ENCODE assay signal across 8 cellular contexts in the genomic region with DNA sequence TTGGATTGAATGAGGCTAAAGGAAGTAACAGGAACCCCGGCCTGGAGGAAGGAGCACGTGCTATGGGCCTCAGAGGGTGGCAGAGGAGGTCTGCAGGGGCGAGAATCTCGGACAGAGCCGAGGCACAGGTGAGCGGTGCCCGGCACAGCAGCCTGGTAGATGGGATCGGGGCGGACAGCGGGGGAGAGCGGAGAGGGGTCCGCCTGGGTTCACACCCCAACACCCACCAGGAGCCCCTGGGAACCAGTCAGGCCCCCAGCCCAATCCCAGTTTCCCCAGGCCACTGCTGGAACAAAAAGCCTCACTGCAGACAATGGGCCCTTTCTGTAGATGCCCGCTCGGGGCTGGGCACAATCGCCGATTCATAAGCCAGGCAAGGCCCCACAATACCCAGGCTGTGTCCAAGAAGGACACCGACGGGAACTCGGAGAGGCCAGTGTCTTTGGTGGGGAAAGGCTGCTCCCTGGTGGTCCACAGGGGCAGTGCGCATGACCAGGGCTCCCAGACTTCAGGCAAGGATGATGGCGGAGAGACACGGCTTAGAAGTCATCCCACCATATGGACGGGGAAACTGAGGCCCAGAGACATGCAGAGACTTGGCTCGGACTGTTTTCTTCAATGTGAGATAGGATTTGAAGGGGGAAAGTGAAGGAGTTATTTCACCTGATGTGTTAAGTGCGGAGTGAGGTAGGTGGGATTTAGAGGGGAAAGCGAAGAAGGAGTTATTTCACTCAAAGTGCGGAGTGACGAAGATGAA.
DNase-seq lines count a peak whose midpoint lies in the region; ATAC-seq and TF ChIP-seq lines count a peak whose summit lies in the region.

No MANE protein-coding gene starts in this region.

- intact Hi-C loops in heart left ventricle (cut with DNase I), result loop anchor here (1.0 to 10.0 kb wide), 10 partner anchors 426 to 1274 kb away; no protein-coding TSS in a partner anchor
- intact Hi-C loops in aorta (cut with DNase I), result loop anchor here (1.0 to 5.0 kb wide), 3 partner anchors 426 to 517 kb away; no protein-coding TSS in a partner anchor

- H3K9me2 ChIP-seq in SU-DHL-6 (replicated peaks; ENCODE audit: insufficient read depth, low read length), result no peaks in the 10 kb centered on the region

- POLR2A ChIA-PET in activated naive CD8-positive, alpha-beta T cell treated with anti-CD3 and anti-CD28 coated beads, Interleukin-2, amount 10 ng/mL, durations not matched to agents 7 days and 5 days (lab: Charles Lee), result no interaction called here

- no peaks in the 10 kb centered on the region for H3K9me3 Mint-ChIP-seq in activated naive CD8-positive, alpha-beta T cell treated with anti-CD3 and anti-CD28 coated beads, Interleukin-2, amount 10 ng/mL, durations not matched to agents 7 days and 5 days

- H3K36me3 Mint-ChIP-seq in activated naive CD8-positive, alpha-beta T cell treated with anti-CD3 and anti-CD28 coated beads, Interleukin-2, amount 10 ng/mL, durations not matched to agents 7 days and 5 days, result no peaks in the 10 kb centered on the region

- H3K4me1 ChIP-seq in heart left ventricle (no peaks in the 10 kb centered on the region), aorta (ENCODE audit: control insufficient read depth in 1 of 2, insufficient read depth in 2 of 2, low read length in 2 of 2) (no peaks in the 10 kb centered on the region)

- H3K36me3 ChIP-seq in SU-DHL-6 (ENCODE audit: low read length) (no peaks in the 10 kb centered on the region), heart left ventricle (no peaks in the 10 kb centered on the region), aorta (ENCODE audit: control insufficient read depth in 1 of 2, insufficient read depth in 2 of 2, low read length in 1 of 2) (no peaks in the 10 kb centered on the region)

- H3K27me3 Mint-ChIP-seq in activated naive CD8-positive, alpha-beta T cell treated with anti-CD3 and anti-CD28 coated beads, Interleukin-2, amount 10 ng/mL, durations not matched to agents 7 days and 5 days, result peaks cover 5% of the 10 kb centered on the region

- no peak overlapping the region for H3K4me3 Mint-ChIP-seq in activated naive CD8-positive, alpha-beta T cell treated with anti-CD3 and anti-CD28 coated beads, Interleukin-2, amount 10 ng/mL, durations not matched to agents 7 days and 5 days

- TF ChIP-seq POLR2A in heart left ventricle (IDR thresholded peaks at IDR 0.05), result no peak

- H3K27me3 ChIP-seq in SU-DHL-6 (ENCODE audit: low read length), result no peaks in the 10 kb centered on the region
- H3K27me3 ChIP-seq in heart left ventricle, result peaks cover 0 to 31% (median 6%) of the 10 kb centered on the region in 9 donors
- no peaks in the 10 kb centered on the region for H3K27me3 ChIP-seq in aorta (ENCODE audit: control insufficient read depth in 1 of 2, insufficient read depth in 2 of 2, low read length in 1 of 2)

- WGBS in heart left ventricle, 4 donors, result 48 to 56% (median 50%) methylated on average over 25 to 28 of the region's 28 CpGs
- 49 to 52% methylated on average over 28 of the region's 28 CpGs for WGBS in aorta, 2 donors

- no peaks in the 10 kb centered on the region for H3K4me1 Mint-ChIP-seq in activated naive CD8-positive, alpha-beta T cell treated with anti-CD3 and anti-CD28 coated beads, Interleukin-2, amount 10 ng/mL, durations not matched to agents 7 days and 5 days

- peak; percentile 88 for DNase-seq in GM13977 (ENCODE audit: low spot score)
- peak; percentile 71 to 79 for DNase-seq in Kasumi-1 (lab: John Stamatoyannopoulos, UW)
- DNase-seq in activated naive CD8-positive, alpha-beta T cell treated with anti-CD3 and anti-CD28 coated beads, Interleukin-2, amount 10 ng/mL, durations not matched to agents 7 days and 5 days, result peak; percentile 64
- peak; percentile 46 to 85 (median 59) for DNase-seq in heart left ventricle
- peak; percentile 22 for DNase-seq in pulmonary artery endothelial cell (ENCODE audit: low read depth, low spot score)
- peak; percentile 78 to 89 for DNase-seq in aorta

- H3K79me2 ChIP-seq in SU-DHL-6 (ENCODE audit: insufficient read depth, low read length), result no peaks in the 10 kb centered on the region

- H3F3A ChIP-seq in SU-DHL-6 (ENCODE audit: insufficient read depth), result no peaks in the 10 kb centered on the region

- ATAC-seq in activated naive CD8-positive, alpha-beta T cell treated with anti-CD3 and anti-CD28 coated beads, Interleukin-2, amount 10 ng/mL, durations not matched to agents 7 days and 5 days (ENCODE audit: low read depth), result no peak
- ATAC-seq in heart left ventricle (peak in 3 of 4 donors; percentile 87 to 91 (median 89)), aorta (ENCODE audit: low FRiP score) (peak; percentile 86)

- H3K9me3 ChIP-seq in SU-DHL-6 (ENCODE audit: insufficient read depth, low read length), result no peaks in the 10 kb centered on the region
- H3K9me3 ChIP-seq in heart left ventricle, result no peaks in the 10 kb centered on the region
- H3K9me3 ChIP-seq in aorta (ENCODE audit: control insufficient read depth, low read length), result no peaks in the 10 kb centered on the region

- H3K4me3 ChIP-seq in SU-DHL-6 (ENCODE audit: insufficient read depth, low read length, poor library complexity, severe bottlenecking), result no peak overlapping the region
- H3K4me3 ChIP-seq in heart left ventricle, result no peak overlapping the region
- no peak overlapping the region for H3K4me3 ChIP-seq in aorta (ENCODE audit: low read length in 2 of 2)

- H3K27ac ChIP-seq in 22Rv1, result no peak overlapping the region
- no peak overlapping the region for H3K27ac ChIP-seq in SU-DHL-6 (ENCODE audit: low read depth, low read length)
- H3K27ac ChIP-seq in heart left ventricle, result no peak overlapping the region
- no peak overlapping the region for H3K27ac ChIP-seq in aorta (ENCODE audit: low read depth in 1 of 2, low read length in 2 of 2)

- in situ Hi-C loops in GM13977 (cut with MboI; ENCODE audit: low pct_unique_long_range_greater_than_20kb, low sequenced_read_pairs, unreplicated experiment), result no loop called here

- H3K27ac Mint-ChIP-seq in activated naive CD8-positive, alpha-beta T cell treated with anti-CD3 and anti-CD28 coated beads, Interleukin-2, amount 10 ng/mL, durations not matched to agents 7 days and 5 days, result peak overlapping the region; percentile 4

- H3K9ac ChIP-seq in SU-DHL-6 (ENCODE audit: low read length), result no peak overlapping the region

- no peak overlapping the region for H3K4me2 ChIP-seq in SU-DHL-6 (ENCODE audit: low read depth, low read length, poor library complexity, severe bottlenecking)

- TF ChIP-seq CTCF in 22Rv1 (IDR thresholded peaks at IDR 0.05) (peak; percentile 81), GM13977 (IDR thresholded peaks at IDR 0.05; ENCODE audit: extremely low read depth, insufficient read depth, missing control alignments) (peak; percentile 99), SU-DHL-6 (IDR thresholded peaks at IDR 0.05; ENCODE audit: insufficient read depth, low read length, poor library complexity, severe bottlenecking) (peak; percentile 83), heart left ventricle (IDR thresholded peaks at IDR 0.05) (peak; percentile 90 to 99 (median 98))

- no peak overlapping the region for H2AFZ ChIP-seq in SU-DHL-6 (ENCODE audit: low read depth, low read length, severe bottlenecking)

- no peaks in the 10 kb centered on the region for H4K20me1 ChIP-seq in SU-DHL-6 (ENCODE audit: low read depth, low read length)

Comparison
In these comparisons a context has a peak if more than half of its experiments do, and no peak if none do; other contexts are left out.
1. DNase-seq: peak in every context shown above with its lines; median percentile 88 in GM13977; 84 in aorta; 75 in Kasumi-1; 64 in activated naive CD8-positive, alpha-beta T cell treated with anti-CD3 and anti-CD28 coated beads, Interleukin-2, amount 10 ng/mL, durations not matched to agents 7 days and 5 days; 59 in heart left ventricle; 22 in pulmonary artery endothelial cell.